ENCODE assay signal across 30 cellular contexts in genomic region chr1:221773383-221773782, GRCh38.
"Had no signal": no experiment of that assay in that cellular context is flagged by ENCODE, and none has a peak within 500 bp of the region (broad histone marks: within the 10 kb centered on the region; RNA-seq: fewer than 3 reads in every experiment).

No MANE protein-coding gene starts in this region.

- H3K9me3 Mint-ChIP-seq: activated naive CD4-positive, alpha-beta T cell treated with anti-CD3 and anti-CD28 coated beads, Interleukin-2, amount 50 U/mL, for 24 hours; activated naive CD8-positive, alpha-beta T cell treated with anti-CD3 and anti-CD28 coated beads, Interleukin-2, amount 10 ng/mL, durations not matched to agents 7 days and 5 days; activated T-cell treated with anti-CD3 and anti-CD28 coated beads, Interleukin-2, amount 50 U/mL, for 24 hours; activated T-helper 2 cell treated with anti-CD3 and anti-CD28 coated beads, Interferon-gamma antibody, Interleukin-2, Interleukin-4, amounts not matched to agents 10 μg/mL and 5 μg/mL and 100 μg/mL, durations not matched to agents 14 hours and 24 hours and 36 hours; central memory CD8-positive, alpha-beta T cell had no signal

- DNase-seq: activated CD4-positive, alpha-beta T cell treated with anti-CD3 and anti-CD28 coated beads, Interleukin-2, amount 10 ng/mL, durations not matched to agents 24 days and 14 days; activated CD4-positive, alpha-beta T cell treated with anti-CD3 and anti-CD28 coated beads, Interleukin-2, amount 50 U/mL, for 4 hours; activated CD8-positive, alpha-beta T cell treated with anti-CD3 and anti-CD28 coated beads for 36 hours; activated gamma-delta T cell; activated naive CD4-positive, alpha-beta T cell treated with Interleukin-2 at 50 U/mL for 16 hours; activated naive CD8-positive, alpha-beta T cell treated with anti-CD3 and anti-CD28 coated beads, Interleukin-2, amount 10 ng/mL, durations not matched to agents 7 days and 5 days; activated T-cell treated with anti-CD3 and anti-CD28 coated beads, Interleukin-2, amount 50 U/mL, for 24 hours; amygdala; MM.1S; MV-4-11; NCI-H1092; NCI-H1436 treated with DMSO at 0.1 percent for 48 hours; NCI-H1694 treated with DMSO at 0.1 percent for 48 hours; NCI-H2081; NCI-H2171 treated with DMSO at 0.1 percent for 48 hours; NCI-H2227 treated with DMSO at 0.1 percent for 48 hours; NCI-H446; NCI-H524; NCI-H69; NK-92 treated with Interleukin-12 subunit alpha and Interleukin-12 subunit beta, amount 100 ng/mL, for 24 hours; PC-3; Peyer's patch; RPMI8226; SHP77 treated with DMSO at 0.1 percent for 48 hours; SW 1271; T-helper 1 cell; T1000 had no signal

- ATAC-seq: activated CD8-positive, alpha-beta T cell treated with anti-CD3 and anti-CD28 coated beads for 36 hours; PC-3 had no signal

- H3K4me3 Mint-ChIP-seq: activated CD4-positive, alpha-beta T cell treated with anti-CD3 and anti-CD28 coated beads, Interleukin-2, amount 10 ng/mL, durations not matched to agents 24 days and 14 days; activated CD8-positive, alpha-beta T cell treated with anti-CD3 and anti-CD28 coated beads for 36 hours; activated naive CD4-positive, alpha-beta T cell treated with anti-CD3 and anti-CD28 coated beads, Interleukin-2, amount 50 U/mL, for 24 hours; activated naive CD8-positive, alpha-beta T cell treated with anti-CD3 and anti-CD28 coated beads, Interleukin-2, amount 10 ng/mL, durations not matched to agents 7 days and 5 days; activated T-cell treated with anti-CD3 and anti-CD28 coated beads, Interleukin-2, amount 50 U/mL, for 24 hours; central memory CD8-positive, alpha-beta T cell had no signal

- H3K27me3 Mint-ChIP-seq: activated CD4-positive, alpha-beta T cell treated with anti-CD3 and anti-CD28 coated beads, Interleukin-2, amount 10 ng/mL, durations not matched to agents 24 days and 14 days; activated CD8-positive, alpha-beta T cell treated with anti-CD3 and anti-CD28 coated beads for 36 hours; activated naive CD4-positive, alpha-beta T cell treated with anti-CD3 and anti-CD28 coated beads, Interleukin-2, amount 50 U/mL, for 24 hours; activated naive CD8-positive, alpha-beta T cell treated with anti-CD3 and anti-CD28 coated beads, Interleukin-2, amount 10 ng/mL, durations not matched to agents 7 days and 5 days; activated T-cell treated with anti-CD3 and anti-CD28 coated beads, Interleukin-2, amount 50 U/mL, for 24 hours; central memory CD8-positive, alpha-beta T cell had no signal

- H3K27ac Mint-ChIP-seq: activated CD8-positive, alpha-beta T cell treated with anti-CD3 and anti-CD28 coated beads for 36 hours; activated naive CD4-positive, alpha-beta T cell treated with anti-CD3 and anti-CD28 coated beads, Interleukin-2, amount 50 U/mL, for 24 hours; activated T-cell treated with anti-CD3 and anti-CD28 coated beads, Interleukin-2, amount 50 U/mL, for 24 hours; activated T-helper 2 cell treated with anti-CD3 and anti-CD28 coated beads, Interferon-gamma antibody, Interleukin-2, Interleukin-4, amounts not matched to agents 10 μg/mL and 5 μg/mL and 100 μg/mL, durations not matched to agents 14 hours and 24 hours and 36 hours had no signal

- H3K36me3 Mint-ChIP-seq: activated naive CD4-positive, alpha-beta T cell treated with anti-CD3 and anti-CD28 coated beads, Interleukin-2, amount 50 U/mL, for 24 hours had no signal
